10 cellular contexts compared by ENCODE assay signal in the genomic region with DNA sequence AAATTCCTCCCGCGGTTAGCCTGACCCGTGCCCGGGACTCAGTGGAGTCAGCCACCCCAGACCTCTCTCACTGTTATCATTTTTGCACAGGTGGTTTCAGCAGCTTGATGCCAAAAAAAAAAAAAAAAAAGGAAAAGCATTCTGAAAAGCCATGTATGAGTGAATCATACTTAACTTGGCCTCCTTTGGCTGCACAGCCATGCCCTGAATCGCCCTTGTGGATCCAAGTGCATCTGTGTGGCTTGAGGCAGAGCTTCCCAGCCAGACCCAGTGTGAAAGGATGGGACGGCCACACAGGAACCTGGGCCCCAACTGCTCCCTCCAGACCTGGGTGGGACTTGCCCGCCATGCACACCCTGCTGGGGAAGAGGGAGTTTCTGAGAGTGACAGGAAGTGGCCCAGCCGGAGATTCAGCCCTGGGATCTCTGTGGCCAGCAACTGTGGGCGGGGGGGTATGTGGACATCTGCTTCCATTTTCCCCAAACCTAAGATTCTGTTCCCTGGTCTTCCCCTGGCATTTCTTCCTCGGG. TPM values are rescaled to one million over a fixed set of nuclear protein-coding genes. Genes with fewer than 3 reads are reported as not detected.
DNase-seq lines count a peak whose midpoint lies in the region; ATAC-seq and TF ChIP-seq lines count a peak whose summit lies in the region.
"Had no signal": no experiment of that assay in that cellular context is flagged by ENCODE, and none has a peak within 500 bp of the region (broad histone marks: within the 10 kb centered on the region; RNA-seq: fewer than 3 reads in every experiment).

No MANE protein-coding gene starts in this region.

- DNase-seq in AG10803 (ENCODE audit: low read depth), result peak; percentile 69
- peak; percentile 77 for DNase-seq in HT1080 (ENCODE audit: low read depth)
- peak; percentile 54 for DNase-seq in adipocyte (ENCODE audit: low read depth)
- DNase-seq in left colon, result no peak
- DNase-seq in sigmoid colon, result no peak
- no peak for DNase-seq in LoVo (ENCODE audit: low spot score)
- DNase-seq: SIG-M5 had no signal

- H3K36me3 ChIP-seq in adipocyte (ENCODE audit: control insufficient read depth, insufficient read depth, low read length, severe bottlenecking) (peaks cover 11% of the 10 kb centered on the region), sigmoid colon (peaks cover 0 to 10% (median 0%) of the 10 kb centered on the region in 4 donors)

- H3K4me1 ChIP-seq in adipocyte (ENCODE audit: control insufficient read depth, insufficient read depth, low read length), result peaks cover 23% of the 10 kb centered on the region
- peaks cover 0 to 23% (median 18%) of the 10 kb centered on the region in 4 donors for H3K4me1 ChIP-seq in sigmoid colon
- H3K4me1 ChIP-seq: adrenal gland had no signal

- no peak overlapping the region for H3K27ac ChIP-seq in sigmoid colon

- H3K4me3 ChIP-seq in AG10803 (ENCODE audit: low read length), result no peak overlapping the region
- H3K4me3 ChIP-seq in adipocyte (ENCODE audit: low read length), result no peak overlapping the region
- H3K4me3 ChIP-seq in sigmoid colon, result no peak overlapping the region
- H3K4me3 ChIP-seq: adrenal gland had no signal

- no peak for TF ChIP-seq POLR2A in sigmoid colon (IDR thresholded peaks at IDR 0.05)

- peak overlapping the region; percentile 58 for H3K9ac ChIP-seq in adipocyte (ENCODE audit: low read length)

- intact Hi-C loops in left colon (cut with DNase I, micrococcal nuclease) (no loop called here), sigmoid colon (cut with DNase I) (no loop called here)

- H3K27me3 ChIP-seq in adipocyte (replicated peaks; ENCODE audit: control insufficient read depth, insufficient read depth, low read length) (no peaks in the 10 kb centered on the region), sigmoid colon (peaks cover 0 to 40% (median 15%) of the 10 kb centered on the region in 3 donors)
- H3K27me3 ChIP-seq: adrenal gland had no signal

- ATAC-seq in left colon (peak; percentile 6), GM21515 (IDR thresholded peaks at IDR 0.05; ENCODE audit: unreplicated experiment) (no peak), GM21381 (IDR thresholded peaks at IDR 0.05; ENCODE audit: unreplicated experiment) (no peak)

- WGBS in sigmoid colon, 2 donors, result 60 to 74% methylated on average over 10 of the region's 10 CpGs

- 0 out of 2 replicates have a peak, but pooled peaks have one; percentile 4 for TF ChIP-seq CTCF in AG10803 (conservative IDR thresholded peaks at IDR 0.05; ENCODE audit: low read length)
- no peak for TF ChIP-seq CTCF in sigmoid colon (IDR thresholded peaks at IDR 0.05)

- no peaks in the 10 kb centered on the region for H3K9me3 ChIP-seq in adipocyte (ENCODE audit: control insufficient read depth, low read length)
- no peaks in the 10 kb centered on the region for H3K9me3 ChIP-seq in sigmoid colon
- H3K9me3 ChIP-seq: adrenal gland had no signal

- TF ChIP-seq EP300 in sigmoid colon (IDR thresholded peaks at IDR 0.05), result no peak

RNA-seq across cellular contexts. Expression of gene YBEY, which starts 8.6 kb away (rescaled TPM):
- 37.7 and 38.2 TPM in 2 replicates for total RNA-seq in HT1080 (2014; rRNA removed; shearing (Covaris generic))
- polyA plus RNA-seq in HT1080 (2015; cell fraction: cytosol; rRNA removed), result 30.7 and 33.5 TPM in 2 replicates
- 19.6 and 24.2 TPM in 2 replicates for polyA plus RNA-seq in HT1080 (2015; cell fraction: nucleus; rRNA removed)
- 10 to 100 TPM; 19.6 to 25.7 TPM for total RNA-seq in left colon
- total RNA-seq in sigmoid colon, result 10 to 100 TPM in 3 of 4 donors, 1 to 10 TPM in 1; 9.0 to 15.1 (median 13.2) TPM
- polyA plus RNA-seq in sigmoid colon, result 10 to 100 TPM; 16.2 to 36.6 (median 30.3) TPM

RNA-seq across cellular contexts. Expression of gene MCM3AP, which starts 9.3 kb away (rescaled TPM):
- 75.6 and 91.7 TPM in 2 replicates for total RNA-seq in HT1080 (2014; rRNA removed; shearing (Covaris generic))
- polyA plus RNA-seq in HT1080 (2015; cell fraction: cytosol; rRNA removed), result 41.2 and 49.4 TPM in 2 replicates
- polyA plus RNA-seq in HT1080 (2015; cell fraction: nucleus; rRNA removed), result 143 and 183 TPM in 2 replicates
- total RNA-seq in left colon (10 to 100 TPM; 90.6 to 94.3 TPM), sigmoid colon (10 to 100 TPM; 41.1 to 92.8 (median 52.5) TPM)
- 10 to 100 TPM; 16.9 to 53.1 (median 19.8) TPM for polyA plus RNA-seq in sigmoid colon

RNA-seq across cellular contexts. Expression of gene C21orf58, which starts 29.0 kb away (rescaled TPM):
- total RNA-seq in HT1080 (2014; rRNA removed; shearing (Covaris generic)), result 11.5 and 16.4 TPM in 2 replicates
- polyA plus RNA-seq in HT1080 (2015; cell fraction: cytosol; rRNA removed), result 8.3 and 11.8 TPM in 2 replicates
- 24.1 and 31.8 TPM in 2 replicates for polyA plus RNA-seq in HT1080 (2015; cell fraction: nucleus; rRNA removed)
- total RNA-seq in left colon, result 1 to 10 TPM; 4.6 to 9.8 TPM
- total RNA-seq in sigmoid colon, result 1 to 10 TPM; 1.4 to 4.7 (median 1.9) TPM
- polyA plus RNA-seq in sigmoid colon, result 1 to 10 TPM in 2 of 3 donors, under 1 TPM in 1; 0.92 to 7.4 (median 1.8) TPM

RNA-seq across cellular contexts. Expression of gene PCNT, which starts 29.2 kb away (rescaled TPM):
- 29.2 and 30.1 TPM in 2 replicates for total RNA-seq in HT1080 (2014; rRNA removed; shearing (Covaris generic))
- polyA plus RNA-seq in HT1080 (2015; cell fraction: cytosol; rRNA removed), result 7.5 and 12.0 TPM in 2 replicates
- polyA plus RNA-seq in HT1080 (2015; cell fraction: nucleus; rRNA removed), result 60.0 and 68.7 TPM in 2 replicates
- total RNA-seq in left colon (10 to 100 TPM; 17.6 to 28.8 TPM), sigmoid colon (10 to 100 TPM; 17.4 to 49.6 (median 26.0) TPM)
- polyA plus RNA-seq in sigmoid colon, result 10 to 100 TPM in 1 of 3 donors, 1 to 10 TPM in 2; 6.0 to 20.7 (median 6.2) TPM

Comparison
In these comparisons a context has a peak if more than half of its experiments do, and no peak if none do; other contexts are left out.
1. DNase-seq: peak in AG10803 (single experiment), HT1080 (single experiment) and adipocyte (single experiment); none in left colon (0 of 2), sigmoid colon (single experiment) and LoVo (single experiment).